In genomic region chr19:58555369-58555885, GRCh38 we compare ENCODE assay signal across 1 cellular context.
TF ChIP-seq lines count a peak whose summit lies in the region.

No MANE protein-coding gene starts in this region.

TF ChIP-seq in IMR-90, 13 proteins besides CTCF, POLR2A, EP300 and RAD21:
- TF ChIP-seq SMC3 (IDR thresholded peaks at IDR 0.05; ENCODE audit: low read depth, low read length), result no peak
- TF ChIP-seq RFX5 (IDR thresholded peaks at IDR 0.05; ENCODE audit: low read depth, low read length), result no peak
- no peak for TF ChIP-seq MAFK (IDR thresholded peaks at IDR 0.05; ENCODE audit: low read depth, low read length)
- no peak for TF ChIP-seq NFE2L2 (IDR thresholded peaks at IDR 0.05; ENCODE audit: low read depth, low read length)
- no peak for TF ChIP-seq FOS (IDR thresholded peaks at IDR 0.05; ENCODE audit: low read depth, low read length)
- no peak for TF ChIP-seq BHLHE40 (IDR thresholded peaks at IDR 0.05; ENCODE audit: low read depth, low read length)
- no peak for TF ChIP-seq ELK1 (IDR thresholded peaks at IDR 0.05; ENCODE audit: borderline replicate concordance, low read depth, low read length)
- no peak for TF ChIP-seq CEBPB (IDR thresholded peaks at IDR 0.05; ENCODE audit: low read depth, low read length)
- TF ChIP-seq USF2 (IDR thresholded peaks at IDR 0.05; ENCODE audit: low read depth, low read length), result no peak
- no peak for TF ChIP-seq MXI1 (IDR thresholded peaks at IDR 0.05; ENCODE audit: borderline replicate concordance, low read depth, low read length)
TF ChIP-seq in IMR-90: peak in this region for 0.
